19 cellular contexts compared by ENCODE assay signal in genomic region chr4:169716677-169717076, GRCh38.
"Had no signal": no experiment of that assay in that cellular context is flagged by ENCODE, and none has a peak within 500 bp of the region (broad histone marks: within the 10 kb centered on the region; RNA-seq: fewer than 3 reads in every experiment).

No MANE protein-coding gene starts in this region.

- DNase-seq: activated CD4-positive, alpha-beta memory T cell treated with anti-CD3 and anti-CD28 coated beads for 36 hours; activated CD8-positive, alpha-beta memory T cell treated with anti-CD3 and anti-CD28 coated beads, Interleukin-2, amount 10 ng/mL, durations not matched to agents 7 days and 5 days; activated naive CD4-positive, alpha-beta T cell treated with anti-CD3 and anti-CD28 coated beads, Interleukin-2, amount 10 ng/mL, durations not matched to agents 7 days and 5 days; activated T-cell treated with anti-CD3 and anti-CD28 coated beads, Interleukin-2, amount 50 U/mL, for 1 hour; central memory CD4-positive, alpha-beta T cell; effector CD4-positive, alpha-beta T cell; esophagus squamous epithelium; heart left ventricle; left lung; mammary epithelial cell; mucosa of descending colon; naive thymus-derived CD4-positive, alpha-beta T cell; tibial artery; uterus had no signal

- H3K4me3 ChIP-seq: ascending aorta, coronary artery, esophagus squamous epithelium, heart left ventricle, left lung, mucosa of descending colon, tibial artery, uterus had no signal

- H3K36me3 ChIP-seq: uterus had no signal

- H3K27me3 ChIP-seq: ascending aorta, esophagus squamous epithelium, heart left ventricle, left lung, neutrophil, tibial artery, uterus had no signal

- H3K4me1 ChIP-seq: ascending aorta, esophagus squamous epithelium, heart left ventricle, left lung, tibial artery, uterus had no signal

- H3K9me3 ChIP-seq: ascending aorta, esophagus squamous epithelium, heart left ventricle, left lung, mucosa of descending colon, neutrophil, tibial artery, uterus had no signal

- ATAC-seq: activated CD4-positive, CD25-positive, alpha-beta regulatory T cell treated with anti-CD3 and anti-CD28 coated beads, Interleukin-2, amount 50 U/mL, for 24 hours; activated CD8-positive, alpha-beta memory T cell treated with anti-CD3 and anti-CD28 coated beads, Interleukin-2, amount 10 ng/mL, durations not matched to agents 7 days and 5 days; heart left ventricle; left lung; mucosa of descending colon; naive thymus-derived CD4-positive, alpha-beta T cell; stimulated activated memory B cell treated with anti-CD40 and anti-IgM and Interleukin-4, amounts not matched to agents 10 μg/mL and 1 μg/mL and 100 μg/mL, for 72 hours had no signal

- H3K27ac ChIP-seq: ascending aorta, coronary artery, esophagus squamous epithelium, heart left ventricle, left lung, neutrophil, tibial artery, uterus had no signal
